11 cellular contexts compared by ENCODE assay signal in the genomic region with DNA sequence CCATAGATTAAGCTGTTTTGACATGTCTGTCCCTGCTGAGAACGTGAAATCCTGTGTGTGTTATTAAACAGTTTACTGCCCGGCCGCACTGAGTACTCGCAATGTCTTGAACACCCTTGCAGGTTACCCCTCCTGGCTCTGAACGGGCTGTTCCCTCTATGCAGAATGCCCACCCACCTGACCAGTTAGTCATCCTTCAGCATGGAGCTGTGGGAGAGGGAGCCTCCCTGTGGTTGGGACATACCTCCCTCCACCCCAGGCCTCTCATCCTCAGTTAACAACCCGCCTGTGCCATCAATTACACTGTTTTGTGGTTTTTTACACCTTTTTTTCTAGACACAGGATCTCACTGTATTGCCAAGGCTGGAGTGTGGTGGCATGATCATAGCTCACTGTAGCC. TPM values are rescaled to one million over a fixed set of nuclear protein-coding genes. Genes with fewer than 3 reads are reported as not detected.
A peak's percentile ranks its signal among the peaks of the same experiment; 100 is the strongest.
DNase-seq lines count a peak whose midpoint lies in the region; ATAC-seq and TF ChIP-seq lines count a peak whose summit lies in the region.
"Had no signal": no experiment of that assay in that cellular context is flagged by ENCODE, and none has a peak within 500 bp of the region (broad histone marks: within the 10 kb centered on the region; RNA-seq: fewer than 3 reads in every experiment).

No MANE protein-coding gene starts in this region.

- no peaks in the 10 kb centered on the region for H3K27me3 Mint-ChIP-seq in central memory CD8-positive, alpha-beta T cell

- peak overlapping the region; percentile 48 for H3K27ac Mint-ChIP-seq in central memory CD8-positive, alpha-beta T cell (ENCODE audit: low read depth)

- H3K4me3 ChIP-seq in left lung, result no peak overlapping the region
- H3K4me3 ChIP-seq: uterus had no signal

- DNase-seq in EH (ENCODE audit: low read depth), result peak; percentile 13
- DNase-seq in HK-2 (ENCODE audit: unreplicated experiment), result peak; percentile 13
- DNase-seq in central memory CD8-positive, alpha-beta T cell (ENCODE audit: low spot score in 2 of 2), result no peak
- DNase-seq in left lung, result no peak
- DNase-seq in LoVo (ENCODE audit: low spot score), result no peak
- no peak for DNase-seq in OCI-M1 (lab: John Stamatoyannopoulos, UW)
- DNase-seq in nucleus accumbens (lab: John Stamatoyannopoulos, UW), result no peak
- DNase-seq: activated gamma-delta T cell treated with Interleukin-2 at 50 U/mL for 16 hours, NCI-H1436 treated with DMSO at 0.1 percent for 48 hours had no signal

- no peak for TF ChIP-seq CTCF in left lung (IDR thresholded peaks at IDR 0.05)

- no peak for ATAC-seq in central memory CD8-positive, alpha-beta T cell (replicated peaks; ENCODE audit: extremely low read depth, poor library complexity, severe bottlenecking)
- ATAC-seq in left lung (peak; percentile 35), GM19463 (IDR thresholded peaks at IDR 0.05; ENCODE audit: unreplicated experiment) (no peak)

- no peaks in the 10 kb centered on the region for H3K9me3 Mint-ChIP-seq in central memory CD8-positive, alpha-beta T cell

- no peak overlapping the region for H3K27ac ChIP-seq in left lung
- H3K27ac ChIP-seq: uterus had no signal

- no peaks in the 10 kb centered on the region for H3K36me3 Mint-ChIP-seq in central memory CD8-positive, alpha-beta T cell (ENCODE audit: insufficient read depth)

- intact Hi-C loops in left lung (cut with DNase I), result no loop called here

- H3K9me3 ChIP-seq in left lung, result no peaks in the 10 kb centered on the region
- H3K9me3 ChIP-seq: uterus had no signal

- no peak overlapping the region for H3K4me3 Mint-ChIP-seq in central memory CD8-positive, alpha-beta T cell

- H3K4me1 ChIP-seq in left lung, result peaks cover 0 to 33% of the 10 kb centered on the region in 2 donors
- H3K4me1 ChIP-seq: uterus had no signal

- H3K36me3 ChIP-seq in left lung, result no peaks in the 10 kb centered on the region
- H3K36me3 ChIP-seq: uterus had no signal

- H3K27me3 ChIP-seq in left lung, result no peaks in the 10 kb centered on the region
- H3K27me3 ChIP-seq: uterus had no signal

- H3K4me1 Mint-ChIP-seq in central memory CD8-positive, alpha-beta T cell, result peaks cover 14% of the 10 kb centered on the region

RNA-seq across cellular contexts. Expression of a gene that starts 26.0 kb away (rescaled TPM):
- total RNA-seq in left lung, result 100 to 1,000 TPM in 1 of 2 donors, 10 to 100 TPM in 1; 93.0 to 116 TPM

Comparison
In these comparisons a context has a peak if more than half of its experiments do, and no peak if none do; other contexts are left out.
1. DNase-seq: peak in EH (single experiment) and HK-2 (single experiment); none in central memory CD8-positive, alpha-beta T cell (0 of 2), left lung (0 of 2), LoVo (single experiment), OCI-M1 (single experiment) and nucleus accumbens (0 of 56).